10 cellular contexts compared by ENCODE assay signal in genomic region chr5:2207966-2208544, GRCh38.
DNase-seq lines count a peak whose midpoint lies in the region; ATAC-seq and TF ChIP-seq lines count a peak whose summit lies in the region.
"Had no signal": no experiment of that assay in that cellular context is flagged by ENCODE, and none has a peak within 500 bp of the region (broad histone marks: within the 10 kb centered on the region; RNA-seq: fewer than 3 reads in every experiment).

No MANE protein-coding gene starts in this region.

- 21% methylated on average over 16 of the region's 16 CpGs for WGBS in liver
- 22 to 27% (median 27%) methylated on average over 16 of the region's 16 CpGs for WGBS in psoas muscle, 3 donors

- POLR2A ChIA-PET in activated CD8-positive, alpha-beta T cell treated with anti-CD3 and anti-CD28 coated beads for 36 hours (lab: Charles Lee): no interaction called here

- H3K4me3 ChIP-seq in liver (ENCODE audit: low read depth in 1 of 3, low read length in 3 of 3): no peak overlapping the region
- H3K4me3 ChIP-seq in psoas muscle: no peak overlapping the region
- H3K4me3 ChIP-seq: dorsolateral prefrontal cortex had no signal

- H3K36me3 Mint-ChIP-seq in activated CD8-positive, alpha-beta T cell treated with anti-CD3 and anti-CD28 coated beads for 36 hours (ENCODE audit: low read depth): no peaks in the 10 kb centered on the region

- H3K27ac ChIP-seq in liver (ENCODE audit: low read depth in 1 of 2, low read length in 2 of 2): no peak overlapping the region
- no peak overlapping the region for H3K27ac ChIP-seq in psoas muscle
- H3K27ac ChIP-seq: dorsolateral prefrontal cortex had no signal

- peaks cover 1% of the 10 kb centered on the region for H3K27me3 Mint-ChIP-seq in activated CD8-positive, alpha-beta T cell treated with anti-CD3 and anti-CD28 coated beads for 36 hours

- no peak for TF ChIP-seq CTCF in activated CD8-positive, alpha-beta T cell treated with anti-CD3 and anti-CD28 coated beads for 36 hours (IDR thresholded peaks at IDR 0.05)
- TF ChIP-seq CTCF in liver (IDR thresholded peaks at IDR 0.05; ENCODE audit: low read depth, low read length, missing input control) (peak; percentile 28), psoas muscle (IDR thresholded peaks at IDR 0.05) (no peak)

- no peak overlapping the region for H3K9ac ChIP-seq in liver (ENCODE audit: low read depth in 1 of 2, low read length in 2 of 2)

- no peaks in the 10 kb centered on the region for H3K9me3 ChIP-seq in liver (ENCODE audit: control insufficient read depth in 4 of 4, low read length in 3 of 4)
- H3K9me3 ChIP-seq in psoas muscle: no peaks in the 10 kb centered on the region

- H3K9me3 Mint-ChIP-seq in activated CD8-positive, alpha-beta T cell treated with anti-CD3 and anti-CD28 coated beads for 36 hours: no peaks in the 10 kb centered on the region

- intact Hi-C loops in activated CD8-positive, alpha-beta T cell treated with anti-CD3 and anti-CD28 coated beads for 36 hours (cut with micrococcal nuclease): no loop called here
- intact Hi-C loops in psoas muscle (cut with DNase I): no loop called here

- peak; percentile 63 to 71 for TF ChIP-seq RAD21 in liver (IDR thresholded peaks at IDR 0.05)

- no peaks in the 10 kb centered on the region for H3K4me1 Mint-ChIP-seq in activated CD8-positive, alpha-beta T cell treated with anti-CD3 and anti-CD28 coated beads for 36 hours (ENCODE audit: low read depth)

- DNase-seq in DMS114 treated with DMSO at 0.1 percent for 48 hours (lab: John Stamatoyannopoulos, UW; ENCODE audit: unreplicated experiment) (peak; percentile 3), HuH-7 (ENCODE audit: low spot score) (peak; percentile 28), psoas muscle (no peak)
- peak; percentile 10 for DNase-seq in activated CD8-positive, alpha-beta T cell treated with anti-CD3 and anti-CD28 coated beads for 36 hours
- DNase-seq: activated gamma-delta T cell, dorsolateral prefrontal cortex had no signal

- H3K27me3 ChIP-seq in liver (ENCODE audit: control insufficient read depth in 4 of 4, insufficient read depth in 4 of 4, low read length in 3 of 4): peaks cover 0 to 3% (median 2%) of the 10 kb centered on the region in 4 donors
- no peaks in the 10 kb centered on the region for H3K27me3 ChIP-seq in psoas muscle (ENCODE audit: insufficient read depth in 3 of 3, low read length in 2 of 3)

- CTCF ChIA-PET in activated CD8-positive, alpha-beta T cell treated with anti-CD3 and anti-CD28 coated beads for 36 hours (lab: Charles Lee): no interaction called here

- H3K27ac Mint-ChIP-seq in activated CD8-positive, alpha-beta T cell treated with anti-CD3 and anti-CD28 coated beads for 36 hours: no peak overlapping the region

- H3K36me3 ChIP-seq in liver (ENCODE audit: control insufficient read depth in 4 of 4, insufficient read depth in 3 of 4, low read depth in 1 of 4, low read length in 3 of 4) (no peaks in the 10 kb centered on the region), psoas muscle (ENCODE audit: insufficient read depth in 1 of 2, low read depth in 1 of 2) (no peaks in the 10 kb centered on the region)

- H3K4me1 ChIP-seq in liver (ENCODE audit: control insufficient read depth in 4 of 4, insufficient read depth in 4 of 4, low read length in 3 of 4) (no peaks in the 10 kb centered on the region), psoas muscle (no peaks in the 10 kb centered on the region)

- no peak overlapping the region for H3K4me3 Mint-ChIP-seq in activated CD8-positive, alpha-beta T cell treated with anti-CD3 and anti-CD28 coated beads for 36 hours

- ATAC-seq in activated CD8-positive, alpha-beta T cell treated with anti-CD3 and anti-CD28 coated beads for 36 hours: no peak
- ATAC-seq in psoas muscle: no peak
- no peak for ATAC-seq in GM18517 (IDR thresholded peaks at IDR 0.05; ENCODE audit: unreplicated experiment)
- no peak for ATAC-seq in HG03469 (IDR thresholded peaks at IDR 0.05; ENCODE audit: unreplicated experiment)
- no peak for ATAC-seq in GM19351 (IDR thresholded peaks at IDR 0.05; ENCODE audit: unreplicated experiment)

TF ChIP-seq in liver, 16 proteins besides CTCF, POLR2A, EP300 and RAD21:
- TF ChIP-seq ZBTB33 (IDR thresholded peaks at IDR 0.05) (no peak), ATF3 (IDR thresholded peaks at IDR 0.05) (no peak), YY1 (IDR thresholded peaks at IDR 0.05) (no peak), NR2F2 (IDR thresholded peaks at IDR 0.05) (no peak), HNF4A (conservative IDR thresholded peaks at IDR 0.05) (no peak), TAF1 (conservative IDR thresholded peaks at IDR 0.05) (no peak), FOXA2 (IDR thresholded peaks at IDR 0.05) (no peak), REST (IDR thresholded peaks at IDR 0.05) (no peak), JUND (IDR thresholded peaks at IDR 0.05) (no peak), RXRA (IDR thresholded peaks at IDR 0.05) (no peak), HNF4G (IDR thresholded peaks at IDR 0.05) (no peak), GABPA (IDR thresholded peaks at IDR 0.05 in 1 of 2, conservative IDR thresholded peaks at IDR 0.05 in 1 of 2) (no peak), SP1 (IDR thresholded peaks at IDR 0.05) (no peak), EGR1 (IDR thresholded peaks at IDR 0.05; ENCODE audit: low read depth in 2 of 2) (no peak), FOXA1 (IDR thresholded peaks at IDR 0.05) (no peak), MAX (IDR thresholded peaks at IDR 0.05) (no peak)
TF ChIP-seq in liver: peak in this region for 0.

Comparison
In these comparisons a context has a peak if more than half of its experiments do, and no peak if none do; other contexts are left out.
1. DNase-seq: peak in DMS114 treated with DMSO at 0.1 percent for 48 hours (single experiment), HuH-7 (single experiment) and activated CD8-positive, alpha-beta T cell treated with anti-CD3 and anti-CD28 coated beads for 36 hours (single experiment); none in psoas muscle (0 of 2).